Comparison of ENCODE assay signal across 14 cellular contexts in genomic region chr7:37446371-37446770, GRCh38. TPM values are rescaled to one million over a fixed set of nuclear protein-coding genes. Genes with fewer than 3 reads are reported as not detected.
A peak's percentile ranks its signal among the peaks of the same experiment; 100 is the strongest.
DNase-seq lines count a peak whose midpoint lies in the region; ATAC-seq, FAIRE-seq and TF ChIP-seq lines count a peak whose summit lies in the region.
"Had no signal": no experiment of that assay in that cellular context is flagged by ENCODE, and none has a peak within 500 bp of the region (broad histone marks: within the 10 kb centered on the region; RNA-seq: fewer than 3 reads in every experiment).

No MANE protein-coding gene starts in this region.

- no peaks in the 10 kb centered on the region for H3K9me3 ChIP-seq in Caco-2

- intact Hi-C loops in Caco-2 (cut with micrococcal nuclease; ENCODE audit: unreplicated experiment), result no loop called here

- no peak for TF ChIP-seq CTCF in Caco-2 (IDR thresholded peaks at IDR 0.05; ENCODE audit: insufficient read depth in 1 of 2, low read depth in 1 of 2, low read length in 1 of 2, severe bottlenecking in 1 of 2, unreplicated experiment in 1 of 2)

- H3K4me1 Mint-ChIP-seq in activated T-cell treated with anti-CD3 and anti-CD28 coated beads, Interleukin-2, amount 50 U/mL, for 4 hours (ENCODE audit: low read depth), result peaks cover 74% of the 10 kb centered on the region
- peaks cover 46% of the 10 kb centered on the region for H3K4me1 Mint-ChIP-seq in activated CD8-positive, alpha-beta T cell treated with anti-CD3 and anti-CD28 coated beads, Interleukin-2, amount 10 ng/mL, durations not matched to agents 7 days and 5 days (ENCODE audit: low read depth)
- peaks cover 65% of the 10 kb centered on the region for H3K4me1 Mint-ChIP-seq in stimulated activated naive CD8-positive, alpha-beta T cell treated with anti-CD3 and anti-CD28 coated beads, Interleukin-15, amount 100 ng/mL, for 72 hours
- H3K4me1 Mint-ChIP-seq in Caco-2 (ENCODE audit: low read depth, unreplicated experiment), result no peaks in the 10 kb centered on the region

- no peak overlapping the region for H3K4me3 ChIP-seq in Caco-2 (ENCODE audit: low read depth, low read length)
- H3K4me3 ChIP-seq: GM23248, K562 had no signal

- H3K27me3 Mint-ChIP-seq in activated T-cell treated with anti-CD3 and anti-CD28 coated beads, Interleukin-2, amount 50 U/mL, for 4 hours (ENCODE audit: low read depth), result no peaks in the 10 kb centered on the region
- peaks cover 3% of the 10 kb centered on the region for H3K27me3 Mint-ChIP-seq in activated CD8-positive, alpha-beta T cell treated with anti-CD3 and anti-CD28 coated beads, Interleukin-2, amount 10 ng/mL, durations not matched to agents 7 days and 5 days (ENCODE audit: low read depth)
- H3K27me3 Mint-ChIP-seq in stimulated activated naive CD8-positive, alpha-beta T cell treated with anti-CD3 and anti-CD28 coated beads, Interleukin-15, amount 100 ng/mL, for 72 hours, result no peaks in the 10 kb centered on the region
- H3K27me3 Mint-ChIP-seq in Caco-2 (ENCODE audit: insufficient read depth, unreplicated experiment), result peaks cover 9% of the 10 kb centered on the region

- DNase-seq in activated T-cell treated with anti-CD3 and anti-CD28 coated beads, Interleukin-2, amount 50 U/mL, for 4 hours, result no peak
- no peak for DNase-seq in activated T-cell treated with anti-CD3 and anti-CD28 coated beads, Interleukin-2, amount 50 U/mL, for 48 hours
- no peak for DNase-seq in activated CD8-positive, alpha-beta T cell treated with anti-CD3 and anti-CD28 coated beads, Interleukin-2, amount 10 ng/mL, durations not matched to agents 7 days and 5 days
- DNase-seq in stimulated activated naive CD8-positive, alpha-beta T cell treated with anti-CD3 and anti-CD28 coated beads, Interleukin-15, amount 100 ng/mL, for 72 hours, result no peak
- no peak for DNase-seq in HTR-8/SVneo (ENCODE audit: insufficient read length, low spot score)
- no peak for DNase-seq in Caco-2
- DNase-seq in NCI-H345 treated with DMSO at 0.1 percent for 48 hours (lab: John Stamatoyannopoulos, UW; ENCODE audit: unreplicated experiment), result no peak
- DNase-seq: GM23248; NCI-H2171 treated with DMSO at 0.1 percent for 48 hours; stimulated activated CD4-positive, alpha-beta T cell treated with anti-CD3 and anti-CD28 coated beads, Interleukin-15, amount 100 ng/mL, for 24 hours; WERI-Rb-1 had no signal

- H3K4me1 ChIP-seq in Caco-2, result no peaks in the 10 kb centered on the region

- BruUV-seq in Caco-2 (replicated peaks; lab: Mats Ljungman, UMichigan), result no TSS peak

- peaks cover 20% of the 10 kb centered on the region for H3K36me3 Mint-ChIP-seq in activated T-cell treated with anti-CD3 and anti-CD28 coated beads, Interleukin-2, amount 50 U/mL, for 4 hours (ENCODE audit: insufficient read depth)
- peaks cover 5% of the 10 kb centered on the region for H3K36me3 Mint-ChIP-seq in activated CD8-positive, alpha-beta T cell treated with anti-CD3 and anti-CD28 coated beads, Interleukin-2, amount 10 ng/mL, durations not matched to agents 7 days and 5 days (ENCODE audit: low read depth)
- H3K36me3 Mint-ChIP-seq in Caco-2 (ENCODE audit: insufficient read depth, unreplicated experiment), result no peaks in the 10 kb centered on the region

- no peak overlapping the region for H3K27ac Mint-ChIP-seq in activated CD8-positive, alpha-beta T cell treated with anti-CD3 and anti-CD28 coated beads, Interleukin-2, amount 10 ng/mL, durations not matched to agents 7 days and 5 days
- H3K27ac Mint-ChIP-seq in stimulated activated naive CD8-positive, alpha-beta T cell treated with anti-CD3 and anti-CD28 coated beads, Interleukin-15, amount 100 ng/mL, for 72 hours, result peak overlapping the region in 1 of 2 donors; percentile 29
- H3K27ac Mint-ChIP-seq in Caco-2 (ENCODE audit: unreplicated experiment), result no peak overlapping the region

- no peaks in the 10 kb centered on the region for H3K36me3 ChIP-seq in Caco-2 (ENCODE audit: control insufficient read depth, insufficient read depth, low read length)
- H3K36me3 ChIP-seq: WERI-Rb-1 had no signal

- FAIRE-seq in HTR-8/SVneo (lab: Jason Lieb, UNC), result no peak
- FAIRE-seq: endometrium, K562 had no signal

- H3K27ac ChIP-seq in layer of hippocampus (ENCODE audit: low read depth, low read length), result peak overlapping the region; percentile 25
- H3K27ac ChIP-seq: GM23248, WERI-Rb-1 had no signal

- CTCF ChIA-PET in activated CD8-positive, alpha-beta T cell treated with anti-CD3 and anti-CD28 coated beads, Interleukin-2, amount 10 ng/mL, durations not matched to agents 7 days and 5 days (lab: Charles Lee), result interaction anchor here (1.6 kb wide), 1 partner anchor 93 kb away, joined by 5 read pairs; no protein-coding TSS in a partner anchor
- CTCF ChIA-PET in Caco-2 (lab: Charles Lee), result no interaction called here

- no peaks in the 10 kb centered on the region for H3K9me3 Mint-ChIP-seq in activated T-cell treated with anti-CD3 and anti-CD28 coated beads, Interleukin-2, amount 50 U/mL, for 4 hours
- no peaks in the 10 kb centered on the region for H3K9me3 Mint-ChIP-seq in activated CD8-positive, alpha-beta T cell treated with anti-CD3 and anti-CD28 coated beads, Interleukin-2, amount 10 ng/mL, durations not matched to agents 7 days and 5 days (ENCODE audit: insufficient read depth)
- no peaks in the 10 kb centered on the region for H3K9me3 Mint-ChIP-seq in stimulated activated naive CD8-positive, alpha-beta T cell treated with anti-CD3 and anti-CD28 coated beads, Interleukin-15, amount 100 ng/mL, for 72 hours
- no peaks in the 10 kb centered on the region for H3K9me3 Mint-ChIP-seq in Caco-2 (ENCODE audit: unreplicated experiment)

- no peak for ATAC-seq in activated T-cell treated with anti-CD3 and anti-CD28 coated beads, Interleukin-2, amount 50 U/mL, for 4 hours
- no peak for ATAC-seq in activated CD8-positive, alpha-beta T cell treated with anti-CD3 and anti-CD28 coated beads, Interleukin-2, amount 10 ng/mL, durations not matched to agents 7 days and 5 days
- ATAC-seq in stimulated activated naive CD8-positive, alpha-beta T cell treated with anti-CD3 and anti-CD28 coated beads, Interleukin-15, amount 100 ng/mL, for 72 hours, result no peak
- ATAC-seq: K562 had no signal

- peak overlapping the region; percentile 95 for H3K4me3 Mint-ChIP-seq in activated T-cell treated with anti-CD3 and anti-CD28 coated beads, Interleukin-2, amount 50 U/mL, for 4 hours
- H3K4me3 Mint-ChIP-seq in activated CD8-positive, alpha-beta T cell treated with anti-CD3 and anti-CD28 coated beads, Interleukin-2, amount 10 ng/mL, durations not matched to agents 7 days and 5 days, result peak overlapping the region; percentile 87
- H3K4me3 Mint-ChIP-seq in stimulated activated naive CD8-positive, alpha-beta T cell treated with anti-CD3 and anti-CD28 coated beads, Interleukin-15, amount 100 ng/mL, for 72 hours, result peak overlapping the region; percentile 86 to 88
- H3K4me3 Mint-ChIP-seq in Caco-2 (ENCODE audit: unreplicated experiment), result no peak overlapping the region

- POLR2A ChIA-PET in activated CD8-positive, alpha-beta T cell treated with anti-CD3 and anti-CD28 coated beads, Interleukin-2, amount 10 ng/mL, durations not matched to agents 7 days and 5 days (lab: Charles Lee), result interaction anchor here (1.1 to 3.3 kb wide), 4 partner anchors 10 to 84 kb away, joined by 3 to 13 read pairs (median 4); no protein-coding TSS in a partner anchor
- POLR2A ChIA-PET in Caco-2 (lab: Charles Lee), result no interaction called here

- H3K27me3 ChIP-seq in layer of hippocampus (ENCODE audit: control insufficient read depth, insufficient read depth, low read length) (no peaks in the 10 kb centered on the region), Caco-2 (replicated peaks; ENCODE audit: control insufficient read depth, insufficient read depth, low read length) (no peaks in the 10 kb centered on the region)

RNA-seq across cellular contexts. Expression of gene ELMO1, which starts 2.3 kb away (rescaled TPM):
- total RNA-seq in activated T-cell treated with anti-CD3 and anti-CD28 coated beads, Interleukin-2, amount 50 U/mL, for 4 hours, result 100 to 1,000 TPM; 117 to 137 (median 118) TPM
- total RNA-seq in activated CD8-positive, alpha-beta T cell treated with anti-CD3 and anti-CD28 coated beads, Interleukin-2, amount 10 ng/mL, durations not matched to agents 7 days and 5 days, result 10 to 100 TPM; 64.0 to 68.5 TPM
- 0.14 and 1.1 TPM in 2 replicates for total RNA-seq in Caco-2 (2022)
- total RNA-seq: GM23248 had no signal

Comparison
In these comparisons a context has a peak if more than half of its experiments do, and no peak if none do; other contexts are left out.
1. RNA of gene ELMO1, which starts 2.3 kb away (total RNA-seq): 117 to 137 TPM in activated T-cell treated with anti-CD3 and anti-CD28 coated beads, Interleukin-2, amount 50 U/mL, for 4 hours and 64.0 to 68.5 TPM in activated CD8-positive, alpha-beta T cell treated with anti-CD3 and anti-CD28 coated beads, Interleukin-2, amount 10 ng/mL, durations not matched to agents 7 days and 5 days; 0.14 to 1.1 TPM in Caco-2; every median in the first group is over 10 times any median in the second.